Comparison of ENCODE assay signal across 12 cellular contexts in the genomic region with DNA sequence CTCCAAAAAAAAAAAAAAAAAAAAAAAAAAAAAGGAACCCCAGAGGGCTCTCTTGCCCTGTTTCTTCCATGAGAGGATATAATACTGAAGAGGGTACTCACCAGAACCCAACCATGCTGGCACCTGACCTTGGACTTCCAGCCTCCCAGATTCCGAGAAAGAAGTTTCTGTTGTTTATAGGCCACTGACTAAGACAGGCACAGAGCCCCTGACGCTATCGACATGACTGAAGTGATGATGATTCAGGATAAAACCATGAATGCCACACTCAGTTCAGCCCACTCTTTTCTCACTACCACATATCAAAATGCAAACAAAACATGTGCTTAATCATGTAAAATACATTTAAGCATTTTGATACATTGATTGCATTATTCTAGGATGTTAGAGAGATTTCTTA.
DNase-seq lines count a peak whose midpoint lies in the region; ATAC-seq and TF ChIP-seq lines count a peak whose summit lies in the region.
"Had no signal": no experiment of that assay in that cellular context is flagged by ENCODE, and none has a peak within 500 bp of the region (broad histone marks: within the 10 kb centered on the region; RNA-seq: fewer than 3 reads in every experiment).

No MANE protein-coding gene starts in this region.

- POLR2A ChIA-PET in AG04450 (lab: Yijun Ruan, JAX): no interaction called here

- in situ Hi-C loops in G401 (cut with HindIII; ENCODE audit: low sequenced_read_pairs): no loop called here

- DNase-seq in AG04450 (ENCODE audit: low read depth, low spot score) (peak; percentile 15), ELR (ENCODE audit: low read depth) (peak; percentile 86), iris pigment epithelial cell (ENCODE audit: low read depth) (peak; percentile 84), G401 (ENCODE audit: low spot score) (no peak)
- peak; percentile 54 to 62 for DNase-seq in activated T-cell treated with anti-CD3 and anti-CD28 coated beads, Interleukin-2, amount 50 U/mL, for 72 hours
- no peak for DNase-seq in activated CD8-positive, alpha-beta memory T cell treated with anti-CD3 and anti-CD28 coated beads, Interleukin-2, amount 50 U/mL, for 48 hours
- DNase-seq: cortex of kidney had no signal

- H3K27me3 ChIP-seq in AG04450 (ENCODE audit: control insufficient read depth, insufficient read depth, low read length): no peaks in the 10 kb centered on the region

- H3K27ac ChIP-seq in AG04450 (ENCODE audit: low read depth, low read length): no peak overlapping the region

- H3K27me3 Mint-ChIP-seq in activated T-cell treated with anti-CD3 and anti-CD28 coated beads, Interleukin-2, amount 50 U/mL, for 72 hours (ENCODE audit: low read depth): peaks cover 9% of the 10 kb centered on the region
- H3K27me3 Mint-ChIP-seq: stimulated activated memory B cell treated with anti-CD40 and anti-IgM and Interleukin-4, amounts not matched to agents 10 μg/mL and 1 μg/mL and 100 μg/mL, for 72 hours had no signal

- CTCF ChIA-PET in AG04450 (lab: Charles Lee): no interaction called here

- H3K36me3 Mint-ChIP-seq in activated T-cell treated with anti-CD3 and anti-CD28 coated beads, Interleukin-2, amount 50 U/mL, for 72 hours (ENCODE audit: insufficient read depth in 2 of 2): peaks cover 2 to 4% of the 10 kb centered on the region in 2 donors
- H3K36me3 Mint-ChIP-seq: stimulated activated memory B cell treated with anti-CD40 and anti-IgM and Interleukin-4, amounts not matched to agents 10 μg/mL and 1 μg/mL and 100 μg/mL, for 72 hours had no signal

- H3K4me3 Mint-ChIP-seq in activated T-cell treated with anti-CD3 and anti-CD28 coated beads, Interleukin-2, amount 50 U/mL, for 72 hours: peak overlapping the region; percentile 17 to 26
- H3K4me3 Mint-ChIP-seq: activated T-helper 1 cell treated with anti-CD3 and anti-CD28 coated beads, Interleukin-12 subunit alpha, Interleukin-12 subunit beta, Interleukin-2, Interleukin-4 antibody, amounts not matched to agents 30 ng/mL and 10 ng/mL and 1 ng/mL, durations not matched to agents 14 hours and 24 hours and 36 hours; stimulated activated memory B cell treated with anti-CD40 and anti-IgM and Interleukin-4, amounts not matched to agents 10 μg/mL and 1 μg/mL and 100 μg/mL, for 72 hours had no signal

- no peak for TF ChIP-seq CTCF in AG04450 (IDR thresholded peaks at IDR 0.05; ENCODE audit: low read depth, low read length)

- H3K4me1 Mint-ChIP-seq in activated T-cell treated with anti-CD3 and anti-CD28 coated beads, Interleukin-2, amount 50 U/mL, for 72 hours (ENCODE audit: low read depth): peaks cover 30% of the 10 kb centered on the region

- peak; percentile 82 to 86 for ATAC-seq in activated T-cell treated with anti-CD3 and anti-CD28 coated beads, Interleukin-2, amount 50 U/mL, for 72 hours (replicated peaks in 1 of 2)
- ATAC-seq in GM19328 (IDR thresholded peaks at IDR 0.05; ENCODE audit: unreplicated experiment) (no peak), HG02623 (IDR thresholded peaks at IDR 0.05; ENCODE audit: unreplicated experiment) (no peak)
- ATAC-seq: HCT116; stimulated activated memory B cell treated with anti-CD40 and anti-IgM and Interleukin-4, amounts not matched to agents 10 μg/mL and 1 μg/mL and 100 μg/mL, for 72 hours had no signal

- no peak overlapping the region for H3K27ac Mint-ChIP-seq in activated T-cell treated with anti-CD3 and anti-CD28 coated beads, Interleukin-2, amount 50 U/mL, for 72 hours
- H3K27ac Mint-ChIP-seq: activated T-helper 1 cell treated with anti-CD3 and anti-CD28 coated beads, Interleukin-12 subunit alpha, Interleukin-12 subunit beta, Interleukin-2, Interleukin-4 antibody, amounts not matched to agents 30 ng/mL and 10 ng/mL and 1 ng/mL, durations not matched to agents 14 hours and 24 hours and 36 hours; stimulated activated memory B cell treated with anti-CD40 and anti-IgM and Interleukin-4, amounts not matched to agents 10 μg/mL and 1 μg/mL and 100 μg/mL, for 72 hours had no signal

- H3K9me3 Mint-ChIP-seq in activated T-cell treated with anti-CD3 and anti-CD28 coated beads, Interleukin-2, amount 50 U/mL, for 72 hours: peaks cover 0 to 2% of the 10 kb centered on the region in 2 donors
- H3K9me3 Mint-ChIP-seq: activated T-helper 1 cell treated with anti-CD3 and anti-CD28 coated beads, Interleukin-12 subunit alpha, Interleukin-12 subunit beta, Interleukin-2, Interleukin-4 antibody, amounts not matched to agents 30 ng/mL and 10 ng/mL and 1 ng/mL, durations not matched to agents 14 hours and 24 hours and 36 hours had no signal

- no peaks in the 10 kb centered on the region for H3K9me3 ChIP-seq in AG04450 (ENCODE audit: control insufficient read depth, insufficient read depth, low read length)

- no peak overlapping the region for H3K4me3 ChIP-seq in AG04450 (ENCODE audit: low read depth, low read length)

Comparison
In these comparisons a context has a peak if more than half of its experiments do, and no peak if none do; other contexts are left out.
1. DNase-seq: peak in AG04450 (single experiment), ELR (single experiment), activated T-cell treated with anti-CD3 and anti-CD28 coated beads, Interleukin-2, amount 50 U/mL, for 72 hours (2 of 2) and iris pigment epithelial cell (single experiment); none in G401 (single experiment) and activated CD8-positive, alpha-beta memory T cell treated with anti-CD3 and anti-CD28 coated beads, Interleukin-2, amount 50 U/mL, for 48 hours (single experiment).
2. ATAC-seq: peak in activated T-cell treated with anti-CD3 and anti-CD28 coated beads, Interleukin-2, amount 50 U/mL, for 72 hours (2 of 2); none in GM19328 (single experiment) and HG02623 (single experiment).